ENCODE assay signal across 36 cellular contexts in the genomic region with DNA sequence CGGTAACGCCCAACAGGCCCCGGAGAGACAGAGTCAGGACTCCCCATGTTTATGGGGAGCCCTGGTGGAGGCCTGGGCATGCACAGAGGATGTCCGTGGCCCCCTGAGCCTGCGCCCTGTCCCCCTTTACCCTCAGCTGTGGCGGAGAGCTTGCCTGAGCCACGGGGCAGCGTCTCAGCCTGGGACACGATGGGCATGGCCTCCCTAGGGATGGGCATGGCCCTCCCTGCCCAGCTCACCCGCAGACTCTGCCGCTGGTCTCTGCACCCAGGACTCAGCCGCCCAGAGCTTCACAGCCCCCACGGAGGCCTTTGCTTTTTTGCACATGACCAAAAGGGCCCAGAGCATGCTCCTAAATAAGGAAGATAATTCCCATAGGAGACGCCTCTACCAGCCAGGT.
"Had no signal": no experiment of that assay in that cellular context is flagged by ENCODE, and none has a peak within 500 bp of the region (broad histone marks: within the 10 kb centered on the region; RNA-seq: fewer than 3 reads in every experiment).

No MANE protein-coding gene starts in this region.

- H3K4me3 Mint-ChIP-seq: activated B cell treated with CpG ODN at 0.5 μM for 24 hours; activated CD4-positive, alpha-beta memory T cell treated with anti-CD3 and anti-CD28 coated beads for 36 hours; activated CD4-positive, alpha-beta T cell treated with anti-CD3 and anti-CD28 coated beads, Interleukin-2, amount 10 ng/mL, durations not matched to agents 24 days and 14 days; activated CD8-positive, alpha-beta T cell treated with anti-CD3 and anti-CD28 coated beads for 36 hours; activated naive CD4-positive, alpha-beta T cell treated with anti-CD3 and anti-CD28 coated beads, Interleukin-2, amount 10 ng/mL, durations not matched to agents 7 days and 5 days; activated naive CD4-positive, alpha-beta T cell treated with anti-CD3 and anti-CD28 coated beads, Interleukin-2, amount 50 U/mL, for 24 hours; activated naive CD8-positive, alpha-beta T cell; activated naive CD8-positive, alpha-beta T cell treated with anti-CD3 and anti-CD28 coated beads, Interleukin-2, amount 10 ng/mL, durations not matched to agents 7 days and 5 days; activated naive CD8-positive, alpha-beta T cell treated with anti-CD3 and anti-CD28 coated beads, Interleukin-2, amount 50 U/mL, for 24 hours; activated T-cell treated with anti-CD3 and anti-CD28 coated beads, Interleukin-2, amount 50 U/mL, for 24 hours; brain; central memory CD8-positive, alpha-beta T cell; T-helper 1 cell treated with Interleukin-12 subunit alpha and Interleukin-12 subunit beta and Interleukin-4 antibody, amounts not matched to agents 30 μg/mL and 1 μg/mL, for 36 hours; T-helper 2 cell treated with Interferon-gamma antibody and Interleukin-4, amounts not matched to agents 5 μg/mL and 100 μg/mL, for 36 hours had no signal

- H3K4me1 Mint-ChIP-seq: activated B cell treated with CpG ODN at 0.5 μM for 24 hours; activated CD4-positive, alpha-beta T cell treated with anti-CD3 and anti-CD28 coated beads, Interleukin-2, amount 10 ng/mL, durations not matched to agents 24 days and 14 days; activated naive CD4-positive, alpha-beta T cell treated with anti-CD3 and anti-CD28 coated beads, Interleukin-2, amount 10 ng/mL, durations not matched to agents 7 days and 5 days; activated naive CD4-positive, alpha-beta T cell treated with anti-CD3 and anti-CD28 coated beads, Interleukin-2, amount 50 U/mL, for 24 hours; activated naive CD8-positive, alpha-beta T cell treated with anti-CD3 and anti-CD28 coated beads, Interleukin-2, amount 10 ng/mL, durations not matched to agents 7 days and 5 days; activated naive CD8-positive, alpha-beta T cell treated with anti-CD3 and anti-CD28 coated beads, Interleukin-2, amount 50 U/mL, for 24 hours; brain; central memory CD8-positive, alpha-beta T cell had no signal

- H3K27me3 Mint-ChIP-seq: activated B cell treated with CpG ODN at 0.5 μM for 24 hours; activated CD4-positive, alpha-beta memory T cell treated with anti-CD3 and anti-CD28 coated beads for 36 hours; activated CD4-positive, alpha-beta T cell treated with anti-CD3 and anti-CD28 coated beads, Interleukin-2, amount 10 ng/mL, durations not matched to agents 24 days and 14 days; activated naive CD4-positive, alpha-beta T cell treated with anti-CD3 and anti-CD28 coated beads, Interleukin-2, amount 10 ng/mL, durations not matched to agents 7 days and 5 days; activated naive CD4-positive, alpha-beta T cell treated with anti-CD3 and anti-CD28 coated beads, Interleukin-2, amount 50 U/mL, for 24 hours; activated naive CD8-positive, alpha-beta T cell; activated naive CD8-positive, alpha-beta T cell treated with anti-CD3 and anti-CD28 coated beads, Interleukin-2, amount 10 ng/mL, durations not matched to agents 7 days and 5 days; activated naive CD8-positive, alpha-beta T cell treated with anti-CD3 and anti-CD28 coated beads, Interleukin-2, amount 50 U/mL, for 24 hours; activated T-cell treated with anti-CD3 and anti-CD28 coated beads, Interleukin-2, amount 50 U/mL, for 24 hours; central memory CD8-positive, alpha-beta T cell had no signal

- FAIRE-seq: bronchial epithelial cell, TTC549 had no signal

- H3K27ac ChIP-seq: ascending aorta, cardiac muscle cell, VCaP had no signal

- H3K27ac Mint-ChIP-seq: activated B cell treated with CpG ODN at 0.5 μM for 24 hours; activated CD4-positive, alpha-beta memory T cell treated with anti-CD3 and anti-CD28 coated beads for 36 hours; activated CD4-positive, alpha-beta T cell treated with anti-CD3 and anti-CD28 coated beads, Interleukin-2, amount 10 ng/mL, durations not matched to agents 24 days and 14 days; activated CD8-positive, alpha-beta T cell treated with anti-CD3 and anti-CD28 coated beads for 36 hours; activated naive CD4-positive, alpha-beta T cell treated with anti-CD3 and anti-CD28 coated beads, Interleukin-2, amount 10 ng/mL, durations not matched to agents 7 days and 5 days; activated naive CD4-positive, alpha-beta T cell treated with anti-CD3 and anti-CD28 coated beads, Interleukin-2, amount 50 U/mL, for 24 hours; activated naive CD8-positive, alpha-beta T cell; activated naive CD8-positive, alpha-beta T cell treated with anti-CD3 and anti-CD28 coated beads, Interleukin-2, amount 10 ng/mL, durations not matched to agents 7 days and 5 days; activated naive CD8-positive, alpha-beta T cell treated with anti-CD3 and anti-CD28 coated beads, Interleukin-2, amount 50 U/mL, for 24 hours; activated T-cell treated with anti-CD3 and anti-CD28 coated beads, Interleukin-2, amount 50 U/mL, for 24 hours; activated T-helper 2 cell treated with anti-CD3 and anti-CD28 coated beads, Interferon-gamma antibody, Interleukin-2, Interleukin-4, amounts not matched to agents 10 μg/mL and 5 μg/mL and 100 μg/mL, durations not matched to agents 14 hours and 24 hours and 36 hours; brain; T-helper 1 cell treated with Interleukin-12 subunit alpha and Interleukin-12 subunit beta and Interleukin-4 antibody, amounts not matched to agents 30 μg/mL and 1 μg/mL, for 36 hours; T-helper 2 cell treated with Interferon-gamma antibody and Interleukin-4, amounts not matched to agents 5 μg/mL and 100 μg/mL, for 36 hours had no signal

- ATAC-seq: activated CD8-positive, alpha-beta T cell treated with anti-CD3 and anti-CD28 coated beads for 36 hours; activated naive CD8-positive, alpha-beta T cell treated with anti-CD3 and anti-CD28 coated beads, Interleukin-2, amount 50 U/mL, for 24 hours had no signal

- H3K4me3 ChIP-seq: ascending aorta, cardiac muscle cell had no signal

- H3K27me3 ChIP-seq: ascending aorta, cardiac muscle cell had no signal

- DNase-seq: activated B cell treated with CpG ODN at 0.5 μM for 24 hours; activated CD4-positive, alpha-beta memory T cell treated with anti-CD3 and anti-CD28 coated beads for 36 hours; activated CD4-positive, alpha-beta T cell treated with anti-CD3 and anti-CD28 coated beads for 4 hours; activated CD4-positive, alpha-beta T cell treated with anti-CD3 and anti-CD28 coated beads, Interleukin-2, amount 10 ng/mL, durations not matched to agents 24 days and 14 days; activated CD4-positive, alpha-beta T cell treated with anti-CD3 and anti-CD28 coated beads, Interleukin-2, amount 50 U/mL, for 1 hour; activated CD4-positive, alpha-beta T cell treated with anti-CD3 and anti-CD28 coated beads, Interleukin-2, amount 50 U/mL, for 4 hours; activated CD4-positive, CD25-positive, alpha-beta regulatory T cell treated with anti-CD3 and anti-CD28 coated beads, Interleukin-2, amount 50 U/mL, for 72 hours; activated CD8-positive, alpha-beta memory T cell treated with anti-CD3 and anti-CD28 coated beads, Interleukin-2, amount 50 U/mL, for 48 hours; activated CD8-positive, alpha-beta T cell treated with anti-CD3 and anti-CD28 coated beads for 36 hours; activated effector memory CD4-positive, alpha-beta T cell treated with Interleukin-2 at 50 U/mL for 16 hours; activated gamma-delta T cell; activated naive CD4-positive, alpha-beta T cell treated with anti-CD3 and anti-CD28 coated beads, Interleukin-2, amount 10 ng/mL, durations not matched to agents 7 days and 5 days; activated naive CD4-positive, alpha-beta T cell treated with Interleukin-2 at 50 U/mL for 16 hours; activated naive CD8-positive, alpha-beta T cell treated with anti-CD3 and anti-CD28 coated beads, Interleukin-2, amount 10 ng/mL, durations not matched to agents 7 days and 5 days; activated naive CD8-positive, alpha-beta T cell treated with anti-CD3 and anti-CD28 coated beads, Interleukin-2, amount 50 U/mL, for 24 hours; activated T-cell treated with anti-CD3 and anti-CD28 coated beads, Interleukin-2, amount 50 U/mL, for 24 hours; activated T-cell treated with anti-CD3 and anti-CD28 coated beads, Interleukin-2, amount 50 U/mL, for 48 hours; amygdala; anterior cingulate cortex; caudate nucleus; SW 1271; T-helper 1 cell; T-helper 2 cell; T-helper 9 cell had no signal

- H3K4me1 ChIP-seq: ascending aorta had no signal

- H3K36me3 ChIP-seq: ascending aorta, cardiac muscle cell had no signal

- H3K36me3 Mint-ChIP-seq: activated CD4-positive, alpha-beta memory T cell treated with anti-CD3 and anti-CD28 coated beads for 36 hours; activated naive CD4-positive, alpha-beta T cell treated with anti-CD3 and anti-CD28 coated beads, Interleukin-2, amount 10 ng/mL, durations not matched to agents 7 days and 5 days; activated naive CD4-positive, alpha-beta T cell treated with anti-CD3 and anti-CD28 coated beads, Interleukin-2, amount 50 U/mL, for 24 hours; activated naive CD8-positive, alpha-beta T cell; activated naive CD8-positive, alpha-beta T cell treated with anti-CD3 and anti-CD28 coated beads, Interleukin-2, amount 10 ng/mL, durations not matched to agents 7 days and 5 days had no signal
